8 cellular contexts compared by ENCODE assay signal in the genomic region with DNA sequence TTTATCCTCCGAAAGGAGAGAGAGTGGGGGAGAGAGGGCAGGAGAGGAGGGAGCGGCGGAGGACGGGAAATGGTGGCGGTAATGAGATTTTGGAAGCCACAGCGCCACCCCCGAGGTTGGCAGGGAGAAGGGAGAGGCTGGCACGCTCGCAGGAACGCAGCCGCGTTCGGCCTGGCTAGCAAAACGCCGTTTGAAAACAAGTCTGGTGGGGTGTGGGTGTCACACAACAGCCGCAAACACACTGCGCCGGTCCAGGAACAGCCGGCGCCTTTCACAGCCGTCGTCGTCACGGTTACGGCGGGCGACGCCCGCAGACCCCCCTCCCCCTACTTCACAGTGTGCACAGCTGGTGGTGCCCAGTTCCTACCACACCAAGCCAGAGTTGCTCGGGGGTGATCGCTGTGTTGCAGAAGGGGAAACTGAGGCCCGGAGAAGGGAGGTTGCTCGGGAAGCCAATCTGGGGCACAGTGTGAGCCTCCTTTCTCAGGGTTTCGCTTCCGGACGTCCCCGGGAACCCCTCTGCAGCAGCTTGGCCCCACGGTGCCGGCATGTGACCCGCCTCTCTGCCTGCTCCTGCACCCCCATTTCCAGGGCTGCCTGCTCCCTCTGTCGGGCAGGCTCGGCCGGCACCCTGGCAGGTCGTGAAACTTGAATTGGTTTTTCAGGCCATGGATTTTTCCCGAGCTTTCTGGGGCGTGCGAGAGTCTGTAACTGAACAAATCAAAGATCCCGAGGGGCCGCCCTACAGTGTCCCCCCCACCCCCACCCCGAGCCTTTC. TPM values are rescaled to one million over a fixed set of nuclear protein-coding genes. Genes with fewer than 3 reads are reported as not detected.
DNase-seq lines count a peak whose midpoint lies in the region; ATAC-seq and TF ChIP-seq lines count a peak whose summit lies in the region.

No MANE protein-coding gene starts in this region.

- ATAC-seq in activated CD8-positive, alpha-beta T cell treated with anti-CD3 and anti-CD28 coated beads, Interleukin-2, amount 10 ng/mL, durations not matched to agents 7 days and 5 days = peak; percentile 45
- no peak for ATAC-seq in GM18868 (IDR thresholded peaks at IDR 0.05; ENCODE audit: unreplicated experiment)
- no peak for ATAC-seq in HG02759 (IDR thresholded peaks at IDR 0.05; ENCODE audit: unreplicated experiment)

- TF ChIP-seq CTCF in HFF-Myc (IDR thresholded peaks at IDR 0.05; ENCODE audit: low read depth, low read length, missing control alignments) (no peak), fibroblast of pulmonary artery (IDR thresholded peaks at IDR 0.05; ENCODE audit: low read length, missing control alignments) (no peak), nephron progenitor cell (IDR thresholded peaks at IDR 0.05) (no peak)

- H3K27ac Mint-ChIP-seq in activated CD8-positive, alpha-beta T cell treated with anti-CD3 and anti-CD28 coated beads, Interleukin-2, amount 10 ng/mL, durations not matched to agents 7 days and 5 days = no peak overlapping the region
- peak overlapping the region; percentile 68 for H3K27ac Mint-ChIP-seq in nephron progenitor cell

- CTCF ChIA-PET in activated CD8-positive, alpha-beta T cell treated with anti-CD3 and anti-CD28 coated beads, Interleukin-2, amount 10 ng/mL, durations not matched to agents 7 days and 5 days (lab: Charles Lee) = no interaction called here

- H3K4me3 ChIP-seq in HFF-Myc (replicated peaks; ENCODE audit: low read depth, low read length) (peak overlapping the region; percentile 11; the same call in 1 of the 2 replicates), fibroblast of pulmonary artery (replicated peaks; ENCODE audit: low read depth, low read length) (peak overlapping the region; percentile 32)

- no peaks in the 10 kb centered on the region for H3K36me3 Mint-ChIP-seq in activated CD8-positive, alpha-beta T cell treated with anti-CD3 and anti-CD28 coated beads, Interleukin-2, amount 10 ng/mL, durations not matched to agents 7 days and 5 days (ENCODE audit: low read depth)
- H3K36me3 Mint-ChIP-seq in nephron progenitor cell (ENCODE audit: low read depth) = no peaks in the 10 kb centered on the region

- no peaks in the 10 kb centered on the region for H3K9me3 Mint-ChIP-seq in activated CD8-positive, alpha-beta T cell treated with anti-CD3 and anti-CD28 coated beads, Interleukin-2, amount 10 ng/mL, durations not matched to agents 7 days and 5 days (ENCODE audit: insufficient read depth)
- no peaks in the 10 kb centered on the region for H3K9me3 Mint-ChIP-seq in nephron progenitor cell

- POLR2A ChIA-PET in activated CD8-positive, alpha-beta T cell treated with anti-CD3 and anti-CD28 coated beads, Interleukin-2, amount 10 ng/mL, durations not matched to agents 7 days and 5 days (lab: Charles Lee) = no interaction called here

- peaks cover 13% of the 10 kb centered on the region for H3K4me1 Mint-ChIP-seq in activated CD8-positive, alpha-beta T cell treated with anti-CD3 and anti-CD28 coated beads, Interleukin-2, amount 10 ng/mL, durations not matched to agents 7 days and 5 days (ENCODE audit: low read depth)
- peaks cover 50% of the 10 kb centered on the region for H3K4me1 Mint-ChIP-seq in nephron progenitor cell

- peaks cover 16% of the 10 kb centered on the region for H3K27me3 Mint-ChIP-seq in activated CD8-positive, alpha-beta T cell treated with anti-CD3 and anti-CD28 coated beads, Interleukin-2, amount 10 ng/mL, durations not matched to agents 7 days and 5 days (ENCODE audit: low read depth)
- H3K27me3 Mint-ChIP-seq in nephron progenitor cell (ENCODE audit: low read depth, poor library complexity) = peaks cover 21% of the 10 kb centered on the region

- peak; percentile 64 for DNase-seq in AG08396 (ENCODE audit: low spot score)
- no peak for DNase-seq in HFF-Myc (ENCODE audit: extremely low read depth, low read depth)
- peak; percentile 28 for DNase-seq in activated CD8-positive, alpha-beta T cell treated with anti-CD3 and anti-CD28 coated beads, Interleukin-2, amount 10 ng/mL, durations not matched to agents 7 days and 5 days
- DNase-seq in fibroblast of pulmonary artery (ENCODE audit: low read depth) = peak; percentile 14
- DNase-seq in nephron progenitor cell = peak; percentile 59
- DNase-seq in NCI-H1436 treated with DMSO at 0.1 percent for 48 hours (lab: John Stamatoyannopoulos, UW) = no peak

- H3K4me3 Mint-ChIP-seq in activated CD8-positive, alpha-beta T cell treated with anti-CD3 and anti-CD28 coated beads, Interleukin-2, amount 10 ng/mL, durations not matched to agents 7 days and 5 days = peak overlapping the region; percentile 43
- H3K4me3 Mint-ChIP-seq in nephron progenitor cell = peak overlapping the region; percentile 79

RNA-seq across cellular contexts. Expression of a gene that starts 57.8 kb away (rescaled TPM):
- total RNA-seq in activated CD8-positive, alpha-beta T cell treated with anti-CD3 and anti-CD28 coated beads, Interleukin-2, amount 10 ng/mL, durations not matched to agents 7 days and 5 days = not detected

Comparison
In these comparisons a context has a peak if more than half of its experiments do, and no peak if none do; other contexts are left out.
1. DNase-seq: peak in AG08396 (single experiment), activated CD8-positive, alpha-beta T cell treated with anti-CD3 and anti-CD28 coated beads, Interleukin-2, amount 10 ng/mL, durations not matched to agents 7 days and 5 days (single experiment), fibroblast of pulmonary artery (single experiment) and nephron progenitor cell (single experiment); none in HFF-Myc (single experiment) and NCI-H1436 treated with DMSO at 0.1 percent for 48 hours (single experiment).